8 cellular contexts compared by ENCODE assay signal in the genomic region with DNA sequence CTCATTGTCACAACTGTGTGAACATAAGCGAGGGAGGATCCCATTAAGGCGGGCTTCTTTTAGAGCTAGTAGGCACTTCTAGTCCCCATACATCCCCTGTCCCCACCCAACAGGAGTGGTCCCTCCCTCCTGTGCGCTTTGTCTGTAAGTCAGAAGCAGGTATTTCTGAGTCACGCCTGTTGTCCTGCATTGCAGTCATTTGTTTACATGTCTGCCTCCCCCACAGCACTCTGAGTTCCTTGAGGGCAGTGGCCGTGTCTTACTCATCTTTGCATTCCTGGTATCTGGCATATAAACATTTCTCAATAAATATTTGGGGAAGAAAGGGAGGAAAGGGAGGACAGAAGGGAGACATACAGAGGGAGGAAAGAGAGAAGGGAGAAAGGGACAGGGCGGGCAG. TPM values are rescaled to one million over a fixed set of nuclear protein-coding genes. Genes with fewer than 3 reads are reported as not detected.
DNase-seq lines count a peak whose midpoint lies in the region; ATAC-seq and FAIRE-seq lines count a peak whose summit lies in the region.

No MANE protein-coding gene starts in this region.

- no peaks in the 10 kb centered on the region for H3K27me3 Mint-ChIP-seq in activated CD4-positive, alpha-beta T cell treated with anti-CD3 and anti-CD28 coated beads for 36 hours

- ATAC-seq in activated CD4-positive, alpha-beta T cell treated with anti-CD3 and anti-CD28 coated beads for 36 hours = no peak
- ATAC-seq in GM21381 (IDR thresholded peaks at IDR 0.05; ENCODE audit: unreplicated experiment) = no peak

- no peak for FAIRE-seq in urothelium cell line (lab: Jason Lieb, UNC)

- H3K9me3 Mint-ChIP-seq in activated CD4-positive, alpha-beta T cell treated with anti-CD3 and anti-CD28 coated beads for 36 hours (ENCODE audit: low read depth) = no peaks in the 10 kb centered on the region

- peak overlapping the region; percentile 48 for H3K27ac Mint-ChIP-seq in activated CD4-positive, alpha-beta T cell treated with anti-CD3 and anti-CD28 coated beads for 36 hours

- CTCF ChIA-PET in activated CD4-positive, alpha-beta T cell treated with anti-CD3 and anti-CD28 coated beads for 36 hours (lab: Charles Lee) = interaction anchor here (1.5 kb wide), 1 partner anchor 12 kb away, joined by 4 read pairs; no protein-coding TSS in a partner anchor

- no peak overlapping the region for H3K4me3 Mint-ChIP-seq in activated CD4-positive, alpha-beta T cell treated with anti-CD3 and anti-CD28 coated beads for 36 hours

- peak; percentile 22 for DNase-seq in activated CD4-positive, alpha-beta T cell treated with anti-CD3 and anti-CD28 coated beads for 36 hours
- DNase-seq in activated CD4-positive, alpha-beta T cell treated with anti-CD3 and anti-CD28 coated beads for 1 hour = no peak
- DNase-seq in astrocyte of the hippocampus (ENCODE audit: low read depth, low spot score) (peak; percentile 66), iris pigment epithelial cell (ENCODE audit: low read depth) (peak; percentile 96), urothelium cell line (ENCODE audit: low spot score) (peak; percentile 81), hippocampal formation (lab: John Stamatoyannopoulos, UW) (no peak), NCI-H82 (lab: John Stamatoyannopoulos, UW) (no peak)

- POLR2A ChIA-PET in activated CD4-positive, alpha-beta T cell treated with anti-CD3 and anti-CD28 coated beads for 36 hours (lab: Charles Lee) = no interaction called here

- no peaks in the 10 kb centered on the region for H3K36me3 Mint-ChIP-seq in activated CD4-positive, alpha-beta T cell treated with anti-CD3 and anti-CD28 coated beads for 36 hours (ENCODE audit: low read depth)

- peaks cover 26% of the 10 kb centered on the region for H3K4me1 Mint-ChIP-seq in activated CD4-positive, alpha-beta T cell treated with anti-CD3 and anti-CD28 coated beads for 36 hours

- intact Hi-C loops in activated CD4-positive, alpha-beta T cell treated with anti-CD3 and anti-CD28 coated beads for 36 hours (cut with DNase I, micrococcal nuclease) = no loop called here

RNA-seq across cellular contexts. Expression of a gene that starts 40.3 kb away (rescaled TPM):
- under 1 TPM; 0.86 to 0.87 TPM for total RNA-seq in activated CD4-positive, alpha-beta T cell treated with anti-CD3 and anti-CD28 coated beads for 36 hours

Comparison
In these comparisons a context has a peak if more than half of its experiments do, and no peak if none do; other contexts are left out.
1. DNase-seq: peak in activated CD4-positive, alpha-beta T cell treated with anti-CD3 and anti-CD28 coated beads for 36 hours (single experiment), astrocyte of the hippocampus (single experiment), iris pigment epithelial cell (single experiment) and urothelium cell line (single experiment); none in activated CD4-positive, alpha-beta T cell treated with anti-CD3 and anti-CD28 coated beads for 1 hour (single experiment), hippocampal formation (0 of 2) and NCI-H82 (single experiment).